In the genomic region with DNA sequence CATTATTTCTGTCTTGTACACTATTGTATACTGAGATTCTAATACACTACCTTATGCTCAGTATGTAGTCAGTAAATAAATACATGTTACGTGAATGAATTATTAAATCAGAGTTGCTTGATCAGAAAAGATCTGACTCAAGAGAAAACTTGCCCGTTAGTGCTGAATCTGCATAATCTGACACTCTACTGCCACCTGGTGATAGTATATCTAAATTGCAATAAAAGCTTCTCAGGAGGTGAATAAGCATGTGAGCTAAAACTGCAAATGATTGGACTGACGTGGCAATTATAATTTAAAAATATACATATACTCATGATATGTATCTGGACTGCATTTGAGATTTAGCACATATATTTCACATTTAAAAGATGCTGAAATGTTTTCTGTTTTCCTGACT, we compare ENCODE assay signal across 12 cellular contexts.
A peak's percentile ranks its signal among the peaks of the same experiment; 100 is the strongest.
DNase-seq lines count a peak whose midpoint lies in the region; ATAC-seq, FAIRE-seq and TF ChIP-seq lines count a peak whose summit lies in the region.
"Had no signal": no experiment of that assay in that cellular context is flagged by ENCODE, and none has a peak within 500 bp of the region (broad histone marks: within the 10 kb centered on the region; RNA-seq: fewer than 3 reads in every experiment).

No MANE protein-coding gene starts in this region.

- H3F3A ChIP-seq in SK-N-SH (replicated peaks; ENCODE audit: insufficient read depth), result peaks cover 7% of the 10 kb centered on the region

- H3K36me3 ChIP-seq in SK-N-SH (replicated peaks in 1 of 2; ENCODE audit: control insufficient read depth in 1 of 2, insufficient read depth in 2 of 2, low read length in 1 of 2), result peaks cover 0 to 6% of the 10 kb centered on the region in 2 experiments
- no peaks in the 10 kb centered on the region for H3K36me3 ChIP-seq in small intestine (ENCODE audit: control insufficient read depth in 2 of 2, insufficient read depth in 2 of 2, low read length in 2 of 2)

- H3K4me1 ChIP-seq in SK-N-SH (ENCODE audit: control insufficient read depth in 1 of 2, insufficient read depth in 2 of 2, low read depth in 1 of 2, low read length in 1 of 2) (peaks cover 0 to 12% of the 10 kb centered on the region in 2 experiments; a peak in 2 of 4 replicates), small intestine (ENCODE audit: control insufficient read depth in 2 of 2, insufficient read depth in 1 of 2, low read depth in 1 of 2, low read length in 1 of 2) (no peaks in the 10 kb centered on the region)

- H3K79me2 ChIP-seq in SK-N-SH (ENCODE audit: insufficient read depth), result no peaks in the 10 kb centered on the region

- WGBS in SK-N-SH (ENCODE audit: low lambda C conversion rate), result 87% methylated on average over 3 of the region's 3 CpGs
- WGBS in small intestine, 3 donors, result 77 to 81% (median 81%) methylated on average over 3 of the region's 3 CpGs

- POLR2A ChIA-PET in SK-N-SH (lab: Yijun Ruan, JAX), result no interaction called here

- no peak overlapping the region for H3K9ac ChIP-seq in SK-N-SH

- no peaks in the 10 kb centered on the region for H3K9me2 ChIP-seq in SK-N-SH

- no peak overlapping the region for H2AFZ ChIP-seq in SK-N-SH (ENCODE audit: low read depth)

- H3K9me3 ChIP-seq in SK-N-SH (0 out of 2 replicates have a peak, but pooled peaks cover 4% of the 10 kb centered on the region), small intestine (ENCODE audit: control insufficient read depth, low read depth) (no peaks in the 10 kb centered on the region)

- H3K27me3 ChIP-seq in SK-N-SH (ENCODE audit: insufficient read depth) (no peaks in the 10 kb centered on the region), small intestine (ENCODE audit: control insufficient read depth in 2 of 2, insufficient read depth in 2 of 2, low read length in 2 of 2) (no peaks in the 10 kb centered on the region)

- H3K4me2 ChIP-seq in SK-N-SH, result no peak overlapping the region

- DNase-seq in SK-N-SH (no peak), NCI-H460 (ENCODE audit: extremely low read depth, low read depth) (peak; percentile 9), dermis blood vessel endothelial cell (peak; percentile 21), small intestine (peak; percentile 62), cerebellar cortex (ENCODE audit: low spot score) (no peak), GM19239 (ENCODE audit: insufficient read length, low spot score) (no peak), left ventricle myocardium superior (no peak)
- DNase-seq: activated naive CD4-positive, alpha-beta T cell treated with anti-CD3 and anti-CD28 coated beads, Interleukin-2, amount 50 U/mL, for 16 hours; head of caudate nucleus; substantia nigra had no signal

- no peak overlapping the region for H3K4me3 ChIP-seq in SK-N-SH (ENCODE audit: low read depth in 2 of 2, low read length in 1 of 2)
- no peak overlapping the region for H3K4me3 ChIP-seq in small intestine (ENCODE audit: low read depth in 1 of 2, low read length in 2 of 2)

- TF ChIP-seq CTCF in SK-N-SH (IDR thresholded peaks at IDR 0.05), result peak; percentile 41; the same call in 1 of the 2 replicates

- H4K20me1 ChIP-seq in SK-N-SH (ENCODE audit: insufficient read depth), result no peaks in the 10 kb centered on the region

- intact Hi-C loops in left ventricle myocardium superior (cut with micrococcal nuclease), result no loop called here

- no peak for FAIRE-seq in small intestine (lab: Jason Lieb, UNC)
- no peak for FAIRE-seq in GM19239 (lab: Jason Lieb, UNC)

- CTCF ChIA-PET in SK-N-SH (lab: Yijun Ruan, JAX), result interaction anchor here (0.6 kb wide), 1 partner anchor 9 kb away, joined by 3 read pairs; no protein-coding TSS in a partner anchor

- ATAC-seq in SK-N-SH treated with all-trans-retinoic acid at 6 μM for 48 hours (no peak), left ventricle myocardium superior (no peak)
- ATAC-seq: sciatic nerve had no signal

- TF ChIP-seq RAD21 in SK-N-SH (IDR thresholded peaks at IDR 0.05; ENCODE audit: low read length), result no peak

- TF ChIP-seq EP300 in SK-N-SH (IDR thresholded peaks at IDR 0.05; ENCODE audit: borderline replicate concordance in 1 of 2, low read depth in 1 of 2, low read length in 1 of 2), result no peak

- H3K27ac ChIP-seq in SK-N-SH (ENCODE audit: low read depth in 2 of 2, low read length in 1 of 2) (no peak overlapping the region), small intestine (ENCODE audit: low read depth in 1 of 2, low read length in 1 of 2) (no peak overlapping the region)

TF ChIP-seq in SK-N-SH, 30 proteins besides CTCF, POLR2A, EP300 and RAD21:
- TF ChIP-seq JUND (IDR thresholded peaks at IDR 0.05), result no peak

TF ChIP-seq in SK-N-SH treated with all-trans-retinoic acid at 6 μM for 48 hours, 23 proteins besides CTCF, POLR2A, EP300 and RAD21:
- TF ChIP-seq ZNF70 (CRISPR knock-in tag; IDR thresholded peaks at IDR 0.05), result no peak

Comparison
In these comparisons a context has a peak if more than half of its experiments do, and no peak if none do; other contexts are left out.
1. DNase-seq: peak in NCI-H460 (single experiment), dermis blood vessel endothelial cell (single experiment) and small intestine (single experiment); none in SK-N-SH (single experiment), cerebellar cortex (single experiment), GM19239 (single experiment) and left ventricle myocardium superior (single experiment).